9 cellular contexts compared by ENCODE assay signal in genomic region chr3:146334151-146334550, GRCh38.
DNase-seq lines count a peak whose midpoint lies in the region; ATAC-seq and TF ChIP-seq lines count a peak whose summit lies in the region.
"Had no signal": no experiment of that assay in that cellular context is flagged by ENCODE, and none has a peak within 500 bp of the region (broad histone marks: within the 10 kb centered on the region; RNA-seq: fewer than 3 reads in every experiment).

No MANE protein-coding gene starts in this region.

- no peak overlapping the region for H3K9ac ChIP-seq in adipocyte (ENCODE audit: low read length)

- no peak overlapping the region for H3K4me3 ChIP-seq in cardiac muscle cell
- H3K4me3 ChIP-seq in adipocyte (ENCODE audit: low read length) = no peak overlapping the region
- no peak overlapping the region for H3K4me3 ChIP-seq in gastroesophageal sphincter
- H3K4me3 ChIP-seq in uterus = no peak overlapping the region

- no peaks in the 10 kb centered on the region for H3K36me3 ChIP-seq in cardiac muscle cell
- no peaks in the 10 kb centered on the region for H3K36me3 ChIP-seq in adipocyte (ENCODE audit: control insufficient read depth, insufficient read depth, low read length, severe bottlenecking)
- no peaks in the 10 kb centered on the region for H3K36me3 ChIP-seq in gastroesophageal sphincter
- H3K36me3 ChIP-seq in uterus = no peaks in the 10 kb centered on the region

- no peak for TF ChIP-seq EP300 in gastroesophageal sphincter (IDR thresholded peaks at IDR 0.05)

- TF ChIP-seq CTCF in cardiac muscle cell (IDR thresholded peaks at IDR 0.05; ENCODE audit: low read depth, low read length) (peak; percentile 50), gastroesophageal sphincter (IDR thresholded peaks at IDR 0.05) (peak in 3 of 4 experiments; percentile 13 to 53 (median 28)), uterus (IDR thresholded peaks at IDR 0.05) (peak in 2 of 4 experiments; percentile 10 to 29)

- intact Hi-C loops in cardiac septum (cut with DNase I) (loop anchor here (5.0 to 10.0 kb wide), 2 partner anchors 211 to 243 kb away; partner anchors contain the start of gene PLSCR1), uterus (cut with DNase I; ENCODE audit: low total_unique reads) (no loop called here)

- H3K4me1 ChIP-seq in cardiac muscle cell (ENCODE audit: low read depth) (no peaks in the 10 kb centered on the region), adipocyte (ENCODE audit: control insufficient read depth, insufficient read depth, low read length) (no peaks in the 10 kb centered on the region), gastroesophageal sphincter (peaks cover 0 to 8% (median 0%) of the 10 kb centered on the region in 3 donors), uterus (no peaks in the 10 kb centered on the region)

- H3K27me3 ChIP-seq in cardiac muscle cell = no peaks in the 10 kb centered on the region
- no peaks in the 10 kb centered on the region for H3K27me3 ChIP-seq in adipocyte (replicated peaks; ENCODE audit: control insufficient read depth, insufficient read depth, low read length)
- H3K27me3 ChIP-seq in gastroesophageal sphincter = no peaks in the 10 kb centered on the region
- no peaks in the 10 kb centered on the region for H3K27me3 ChIP-seq in uterus

- H3K9me3 ChIP-seq in cardiac muscle cell (ENCODE audit: low read depth) (no peaks in the 10 kb centered on the region), adipocyte (ENCODE audit: control insufficient read depth, low read length) (no peaks in the 10 kb centered on the region), gastroesophageal sphincter (no peaks in the 10 kb centered on the region), uterus (no peaks in the 10 kb centered on the region)

- DNase-seq in cardiac muscle cell (ENCODE audit: low read depth in 1 of 2, low spot score in 1 of 2) (peak in 1 of 2 donors; percentile 65), cardiac septum (ENCODE audit: low spot score) (no peak), adipocyte (ENCODE audit: low read depth) (peak; percentile 76), uterus (peak; percentile 25 to 32), GDM1 (lab: John Stamatoyannopoulos, UW) (no peak), GM19238 (ENCODE audit: insufficient read length, low spot score) (no peak)
- no peak for DNase-seq in activated T-cell treated with anti-CD3 and anti-CD28 coated beads, Interleukin-2, amount 50 U/mL, for 1 hour
- DNase-seq: stimulated activated naive B cell treated with anti-CD40 and anti-IgM and Interleukin-4, amounts not matched to agents 10 μg/mL and 1 μg/mL and 100 μg/mL, for 72 hours had no signal

- ATAC-seq in gastroesophageal sphincter = no peak
- ATAC-seq: stimulated activated naive B cell treated with anti-CD40 and anti-IgM and Interleukin-4, amounts not matched to agents 10 μg/mL and 1 μg/mL and 100 μg/mL, for 72 hours had no signal

- 87 to 89% methylated on average over 4 to 7 of the region's 7 CpGs for WGBS in gastroesophageal sphincter (ENCODE audit: low coverage in 1 of 2), 2 donors

- H3K27ac ChIP-seq in cardiac muscle cell (no peak overlapping the region), gastroesophageal sphincter (no peak overlapping the region), uterus (no peak overlapping the region)

- TF ChIP-seq POLR2A in gastroesophageal sphincter (IDR thresholded peaks at IDR 0.05) = no peak
- no peak for TF ChIP-seq POLR2A in uterus (IDR thresholded peaks at IDR 0.05)

Comparison
In these comparisons a context has a peak if more than half of its experiments do, and no peak if none do; other contexts are left out.
1. DNase-seq: peak in adipocyte (single experiment) and uterus (2 of 2); none in cardiac septum (single experiment), GDM1 (single experiment), GM19238 (single experiment) and activated T-cell treated with anti-CD3 and anti-CD28 coated beads, Interleukin-2, amount 50 U/mL, for 1 hour (single experiment).